27 cellular contexts compared by ENCODE assay signal in the genomic region with DNA sequence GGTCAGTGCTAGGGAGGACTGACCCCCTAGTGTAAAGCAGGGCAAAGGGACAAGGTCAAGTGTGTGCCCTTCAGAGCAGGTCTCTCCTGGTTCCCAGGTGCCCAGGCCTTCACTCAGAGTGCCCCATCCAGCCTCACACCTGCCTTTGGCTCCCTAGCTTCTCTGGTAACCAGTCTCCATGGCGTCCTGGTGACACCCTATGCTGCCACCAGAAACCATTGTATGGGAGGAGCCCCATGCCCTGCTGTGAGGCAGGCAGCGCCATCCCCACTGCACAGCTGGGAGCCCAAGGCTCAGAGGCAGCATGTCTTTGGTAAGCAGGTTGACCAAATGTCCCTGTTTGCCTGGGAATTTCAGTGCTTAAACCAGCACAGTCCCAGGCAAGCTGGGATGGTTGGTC. TPM values are rescaled to one million over a fixed set of nuclear protein-coding genes. Genes with fewer than 3 reads are reported as not detected.
DNase-seq lines count a peak whose midpoint lies in the region; ATAC-seq and TF ChIP-seq lines count a peak whose summit lies in the region.
"Had no signal": no experiment of that assay in that cellular context is flagged by ENCODE, and none has a peak within 500 bp of the region (broad histone marks: within the 10 kb centered on the region; RNA-seq: fewer than 3 reads in every experiment).

No MANE protein-coding gene starts in this region.

- no peaks in the 10 kb centered on the region for H3K36me3 Mint-ChIP-seq in chondrocyte (ENCODE audit: low read depth)
- H3K36me3 Mint-ChIP-seq in activated T-helper 17 cell treated with anti-CD3 and anti-CD28 coated beads, Interleukin-2, amount 50 U/mL, for 72 hours (ENCODE audit: low read depth): no peaks in the 10 kb centered on the region
- H3K36me3 Mint-ChIP-seq: CD8-positive, alpha-beta T cell; T-cell had no signal

- DNase-seq in NCI-H1436 (lab: John Stamatoyannopoulos, UW) (peak; percentile 12), NCI-H1436 treated with DMSO at 0.1 percent for 48 hours (lab: John Stamatoyannopoulos, UW) (no peak), COLO668 (lab: John Stamatoyannopoulos, UW; ENCODE audit: unreplicated experiment) (peak; percentile 7), IMR-90 (no peak), chondrocyte (ENCODE audit: low spot score) (no peak), iPS-NIHi11 (ENCODE audit: low spot score) (no peak)
- DNase-seq: AML-193; C1 segment of cervical spinal cord; Calu3; CD8-positive, alpha-beta T cell; EL; GF-D8; NCI-H1092 treated with DMSO at 0.1 percent for 48 hours; NCI-H187 treated with DMSO at 0.1 percent for 48 hours; NCI-H2107; NCI-H446; NCI-H774; OCI-M1; SJCRH30; T-cell had no signal

- TF ChIP-seq CTCF in IMR-90 (conservative IDR thresholded peaks at IDR 0.05; ENCODE audit: low read depth, low read length) (no peak), chondrocyte (IDR thresholded peaks at IDR 0.05) (no peak)

- no peak for TF ChIP-seq POLR2A in IMR-90 (IDR thresholded peaks at IDR 0.05; ENCODE audit: low read depth, low read length)

- no peak overlapping the region for H2BK20ac ChIP-seq in IMR-90 (ENCODE audit: low read depth, low read length)

- H3K23ac ChIP-seq in IMR-90 (ENCODE audit: low read depth, low read length): no peak overlapping the region

- no peaks in the 10 kb centered on the region for H4K20me1 ChIP-seq in IMR-90 (ENCODE audit: insufficient read depth, low read length)

- no peaks in the 10 kb centered on the region for H3K79me1 ChIP-seq in IMR-90 (ENCODE audit: low read depth in 1 of 2, low read length in 2 of 2)

- in situ Hi-C loops in IMR-90 (cut with MboI; ENCODE audit: low sequenced_read_pairs): no loop called here

- H2BK120ac ChIP-seq in IMR-90 (ENCODE audit: low read depth, low read length): no peak overlapping the region

- no peaks in the 10 kb centered on the region for H3K36me3 ChIP-seq in IMR-90 (ENCODE audit: control insufficient read depth, insufficient read depth, low read length)
- H3K36me3 ChIP-seq: HAP-1, SJCRH30 had no signal

- no peak overlapping the region for H3K4ac ChIP-seq in IMR-90 (ENCODE audit: low read depth, low read length)

- POLR2A ChIA-PET in IMR-90 (lab: Charles Lee; ENCODE audit: unreplicated experiment): no interaction called here

- ATAC-seq in IMR-90 (ENCODE audit: low read depth): no peak
- ATAC-seq in esophagus mucosa: peak; percentile 10
- no peak for ATAC-seq in activated T-helper 17 cell treated with anti-CD3 and anti-CD28 coated beads, Interleukin-2, amount 50 U/mL, for 72 hours (replicated peaks)
- ATAC-seq: CD8-positive, alpha-beta T cell; T-cell had no signal

- H3K18ac ChIP-seq in IMR-90 (ENCODE audit: low read depth, low read length): no peak overlapping the region

- intact Hi-C loops in IMR-90 (cut with micrococcal nuclease): no loop called here

- dilution Hi-C loops in IMR-90 (cut with HindIII; ENCODE audit: low sequenced_read_pairs, unreplicated experiment): no loop called here

- CTCF ChIA-PET in IMR-90 (lab: Yijun Ruan, JAX): no interaction called here

- H4K5ac ChIP-seq in IMR-90 (ENCODE audit: low read depth, low read length): no peak overlapping the region

- no peak overlapping the region for H2BK15ac ChIP-seq in IMR-90 (ENCODE audit: low read depth, low read length)

- no peak overlapping the region for H2BK5ac ChIP-seq in IMR-90 (ENCODE audit: low read depth, low read length, poor library complexity, severe bottlenecking)

- H3K9me1 ChIP-seq in IMR-90 (ENCODE audit: insufficient read depth, low read length): no peaks in the 10 kb centered on the region

- TF ChIP-seq RAD21 in IMR-90 (IDR thresholded peaks at IDR 0.05; ENCODE audit: low read length): no peak

- no peak overlapping the region for H3K27ac Mint-ChIP-seq in chondrocyte (ENCODE audit: unreplicated experiment)
- H3K27ac Mint-ChIP-seq in activated T-helper 17 cell treated with anti-CD3 and anti-CD28 coated beads, Interleukin-2, amount 50 U/mL, for 72 hours: no peak overlapping the region
- H3K27ac Mint-ChIP-seq: CD8-positive, alpha-beta T cell; T-cell; T-helper 2 cell treated with Interferon-gamma antibody and Interleukin-4, amounts not matched to agents 5 μg/mL and 100 μg/mL, for 36 hours had no signal

- peaks cover 2% of the 10 kb centered on the region; the same call in 1 of the 2 replicates for H3K9me3 ChIP-seq in IMR-90 (ENCODE audit: control insufficient read depth, insufficient read depth, low read length)
- H3K9me3 ChIP-seq: HAP-1, SJCRH30 had no signal

- peak overlapping the region; percentile 7 for H2AFZ ChIP-seq in IMR-90 (replicated peaks; ENCODE audit: low read length, poor library complexity)

- H3K4me3 ChIP-seq in IMR-90 (ENCODE audit: insufficient read depth, low read depth, low read length): no peak overlapping the region
- H3K4me3 ChIP-seq: HAP-1, SJCRH30 had no signal

- H3K4me1 ChIP-seq in IMR-90 (ENCODE audit: control insufficient read depth, insufficient read depth, low read length): no peaks in the 10 kb centered on the region
- H3K4me1 ChIP-seq: HAP-1, SJCRH30 had no signal

- H3K27ac ChIP-seq in IMR-90 (ENCODE audit: insufficient read depth, low read length): no peak overlapping the region
- H3K27ac ChIP-seq: KMS-11, SJCRH30 had no signal

- no peak overlapping the region for H4K8ac ChIP-seq in IMR-90 (ENCODE audit: low read depth in 2 of 2, low read length in 2 of 2)

- H3K56ac ChIP-seq in IMR-90 (ENCODE audit: extremely low read depth, insufficient read depth, low read length): no peak overlapping the region

- H3K14ac ChIP-seq in IMR-90 (replicated peaks; ENCODE audit: low read depth, low read length): no peak overlapping the region

- no peak overlapping the region for H3K9ac ChIP-seq in IMR-90 (ENCODE audit: low read depth, low read length)
- H3K9ac ChIP-seq: KMS-11 had no signal

- no peak overlapping the region for H3K4me2 ChIP-seq in IMR-90 (ENCODE audit: low read depth, low read length)
- H3K4me2 ChIP-seq: KMS-11 had no signal

- no peaks in the 10 kb centered on the region for H3K27me3 ChIP-seq in IMR-90 (ENCODE audit: control insufficient read depth, insufficient read depth, low read length)
- H3K27me3 ChIP-seq: SJCRH30 had no signal

- no peak overlapping the region for H2AK9ac ChIP-seq in IMR-90 (replicated peaks; ENCODE audit: low read depth, low read length, poor library complexity)

- no peaks in the 10 kb centered on the region for H3K9me3 Mint-ChIP-seq in chondrocyte (ENCODE audit: low read depth)
- no peaks in the 10 kb centered on the region for H3K9me3 Mint-ChIP-seq in activated T-helper 17 cell treated with anti-CD3 and anti-CD28 coated beads, Interleukin-2, amount 50 U/mL, for 72 hours
- H3K9me3 Mint-ChIP-seq: CD8-positive, alpha-beta T cell; T-cell; T-helper 2 cell treated with Interferon-gamma antibody and Interleukin-4, amounts not matched to agents 5 μg/mL and 100 μg/mL, for 36 hours had no signal

- no TSS peak for BruUV-seq in IMR-90 (replicated peaks; lab: Mats Ljungman, UMichigan)

- H3K4me1 Mint-ChIP-seq in chondrocyte (ENCODE audit: low read depth): no peaks in the 10 kb centered on the region
- no peaks in the 10 kb centered on the region for H3K4me1 Mint-ChIP-seq in activated T-helper 17 cell treated with anti-CD3 and anti-CD28 coated beads, Interleukin-2, amount 50 U/mL, for 72 hours
- H3K4me1 Mint-ChIP-seq: T-cell had no signal

- no peak overlapping the region for H4K91ac ChIP-seq in IMR-90 (ENCODE audit: insufficient read depth, low read depth, low read length)

- H2AK5ac ChIP-seq in IMR-90 (ENCODE audit: low read depth, low read length): no peak overlapping the region

- no peak overlapping the region for H3K4me3 Mint-ChIP-seq in chondrocyte (ENCODE audit: unreplicated experiment)
- H3K4me3 Mint-ChIP-seq in activated T-helper 17 cell treated with anti-CD3 and anti-CD28 coated beads, Interleukin-2, amount 50 U/mL, for 72 hours: no peak overlapping the region
- H3K4me3 Mint-ChIP-seq: CD8-positive, alpha-beta T cell; T-cell; T-helper 2 cell treated with Interferon-gamma antibody and Interleukin-4, amounts not matched to agents 5 μg/mL and 100 μg/mL, for 36 hours had no signal

- no CpG with 5 or more reads among the region's 2 CpGs for WGBS in IMR-90 (ENCODE audit: extremely low coverage in 2 of 2, insufficient read length in 1 of 2), 2 experiments

- H3K27me3 Mint-ChIP-seq in chondrocyte (ENCODE audit: low read depth): peaks cover 12% of the 10 kb centered on the region
- H3K27me3 Mint-ChIP-seq in activated T-helper 17 cell treated with anti-CD3 and anti-CD28 coated beads, Interleukin-2, amount 50 U/mL, for 72 hours: peaks cover 11% of the 10 kb centered on the region

TF ChIP-seq in IMR-90, 13 proteins besides CTCF, POLR2A, EP300 and RAD21 (continues in another document):
- no peak for TF ChIP-seq MAFK (IDR thresholded peaks at IDR 0.05; ENCODE audit: low read depth, low read length)

RNA-seq across cellular contexts. Expression of a gene that starts 33.1 kb away (rescaled TPM):
- not detected in 2 replicates for total RNA-seq in IMR-90 (2012; rRNA removed)
- polyA plus RNA-seq in IMR-90 (2012; rRNA removed): not detected in 2 replicates
- not detected in 2 replicates for polyA plus RNA-seq in IMR-90 (2012; cell fraction: cytosol; rRNA removed)
- polyA plus RNA-seq in IMR-90 (2012; cell fraction: nucleus; rRNA removed; ENCODE audit: low replicate concordance): not detected in 2 replicates
- not detected for total RNA-seq in esophagus mucosa
- not detected in 3 replicates for total RNA-seq in chondrocyte
- total RNA-seq in activated T-helper 17 cell treated with anti-CD3 and anti-CD28 coated beads, Interleukin-2, amount 50 U/mL, for 72 hours: under 1 TPM in 1 of 2 donors, not detected in 1; 0.21 TPM
- total RNA-seq: A172, Calu3 had no signal
- polyA plus RNA-seq: AG04450 had no signal

RNA-seq across cellular contexts. Expression of a gene that starts 45.3 kb away (rescaled TPM):
- not detected in 2 replicates for total RNA-seq in IMR-90 (2012; rRNA removed)
- not detected in 2 replicates for polyA plus RNA-seq in IMR-90 (2012; rRNA removed)
- polyA plus RNA-seq in IMR-90 (2012; cell fraction: cytosol; rRNA removed): not detected in 2 replicates
- polyA plus RNA-seq in IMR-90 (2012; cell fraction: nucleus; rRNA removed; ENCODE audit: low replicate concordance): not detected in 2 replicates
- not detected for total RNA-seq in esophagus mucosa
- not detected in 3 replicates for total RNA-seq in chondrocyte
- total RNA-seq in activated T-helper 17 cell treated with anti-CD3 and anti-CD28 coated beads, Interleukin-2, amount 50 U/mL, for 72 hours: under 1 TPM in 1 of 2 donors, not detected in 1; 0.19 TPM
- total RNA-seq: A172; Calu3; CD8-positive, alpha-beta T cell; SJCRH30; T-cell had no signal
- polyA plus RNA-seq: AG04450 had no signal

RNA-seq across cellular contexts. Expression of a gene that starts 51.5 kb away (rescaled TPM):
- total RNA-seq in IMR-90 (2012; rRNA removed) (346 and 384 TPM in 2 replicates), esophagus mucosa (65.2 TPM), chondrocyte (69.8 to 74.1 TPM (median 71.9 TPM) in 3 replicates)
- polyA plus RNA-seq in IMR-90 (2012; rRNA removed): 214 and 215 TPM in 2 replicates
- 202 and 203 TPM in 2 replicates for polyA plus RNA-seq in IMR-90 (2012; cell fraction: cytosol; rRNA removed)
- 205 and 239 TPM in 2 replicates for polyA plus RNA-seq in IMR-90 (2012; cell fraction: nucleus; rRNA removed; ENCODE audit: low replicate concordance)
- total RNA-seq in activated T-helper 17 cell treated with anti-CD3 and anti-CD28 coated beads, Interleukin-2, amount 50 U/mL, for 72 hours: 100 to 1,000 TPM; 311 to 324 TPM

Comparison
In these comparisons a context has a peak if more than half of its experiments do, and no peak if none do; other contexts are left out.
1. DNase-seq: peak in NCI-H1436 (single experiment) and COLO668 (single experiment); none in NCI-H1436 treated with DMSO at 0.1 percent for 48 hours (single experiment), IMR-90 (single experiment), chondrocyte (single experiment) and iPS-NIHi11 (single experiment).